1 cellular context compared by ENCODE assay signal in genomic region chr1:3796215-3797193, GRCh38.
A peak's percentile ranks its signal among the peaks of the same experiment; 100 is the strongest.
TF ChIP-seq lines count a peak whose summit lies in the region.

Gene LRRC47 (minus strand): TSS chr1:3796498. CDS start chr1:3796476, 22 bp downstream.

TF ChIP-seq in HepG2, 621 proteins besides CTCF, POLR2A, EP300 and RAD21 (continued from another document and continues in another):
- TF ChIP-seq GMEB1 (CRISPR knock-in tag; IDR thresholded peaks at IDR 0.05; ENCODE audit: borderline replicate concordance) = peak; percentile 73; the same call in 1 of the 2 replicates
- peak; percentile 62; the same call in 1 of the 2 replicates for TF ChIP-seq ZBTB38 (CRISPR knock-in tag; IDR thresholded peaks at IDR 0.05)
- TF ChIP-seq PRDM4 (CRISPR knock-in tag; IDR thresholded peaks at IDR 0.05; ENCODE audit: borderline replicate concordance) = no peak
- no peak for TF ChIP-seq ZNF460 (CRISPR knock-in tag; IDR thresholded peaks at IDR 0.05; ENCODE audit: borderline replicate concordance)
- TF ChIP-seq HDAC2 (CRISPR knock-in tag; IDR thresholded peaks at IDR 0.05) = peak; percentile 81
- TF ChIP-seq ZNF737 (CRISPR knock-in tag; IDR thresholded peaks at IDR 0.05; ENCODE audit: borderline replicate concordance) = no peak
- peak; percentile 72 for TF ChIP-seq HCFC1 (IDR thresholded peaks at IDR 0.05; ENCODE audit: low read depth, low read length)
- TF ChIP-seq ZBTB26 (CRISPR knock-in tag; IDR thresholded peaks at IDR 0.05; ENCODE audit: borderline replicate concordance) = no peak
- peak; percentile 88 for TF ChIP-seq KDM5A (IDR thresholded peaks at IDR 0.05; ENCODE audit: borderline replicate concordance, low read length)
- 0 out of 2 replicates have a peak, but pooled peaks have one; percentile 13 for TF ChIP-seq NR2F2 (IDR thresholded peaks at IDR 0.05; ENCODE audit: borderline replicate concordance, low read depth)
- no peak; the same call in 1 of the 2 replicates for TF ChIP-seq ZBTB10 (CRISPR knock-in tag; IDR thresholded peaks at IDR 0.05; ENCODE audit: borderline replicate concordance)
- no peak for TF ChIP-seq ZNF333 (CRISPR knock-in tag; IDR thresholded peaks at IDR 0.05; ENCODE audit: borderline replicate concordance)
- TF ChIP-seq ZSCAN9 (CRISPR knock-in tag; IDR thresholded peaks at IDR 0.05; ENCODE audit: borderline replicate concordance) = no peak
- no peak for TF ChIP-seq ZNF674 (CRISPR knock-in tag; IDR thresholded peaks at IDR 0.05; ENCODE audit: low read depth)
- TF ChIP-seq GATAD2A (CRISPR knock-in tag; IDR thresholded peaks at IDR 0.05) = peak; percentile 44; the same call in 1 of the 2 replicates
- TF ChIP-seq ZNF44 (CRISPR knock-in tag; IDR thresholded peaks at IDR 0.05) = no peak
- no peak; the same call in 1 of the 2 replicates for TF ChIP-seq BRCA1 (CRISPR knock-in tag; IDR thresholded peaks at IDR 0.05)
- TF ChIP-seq REPIN1 (CRISPR knock-in tag; IDR thresholded peaks at IDR 0.05; ENCODE audit: borderline replicate concordance, low read depth) = no peak; the same call in 1 of the 2 replicates
- TF ChIP-seq TP53 (CRISPR knock-in tag; conservative IDR thresholded peaks at IDR 0.05) = no peak
- TF ChIP-seq ASH2L (IDR thresholded peaks at IDR 0.05; ENCODE audit: insufficient read length, low read depth, low read length) = peak; percentile 83
- TF ChIP-seq ZNF639 (CRISPR knock-in tag; conservative IDR thresholded peaks at IDR 0.05) = 0 out of 2 replicates have a peak, but pooled peaks have one; percentile 58
- TF ChIP-seq ZNF607 (CRISPR knock-in tag; IDR thresholded peaks at IDR 0.05; ENCODE audit: borderline replicate concordance) = peak; percentile 85; the same call in 1 of the 2 replicates
- TF ChIP-seq EHMT2 (IDR thresholded peaks at IDR 0.05; ENCODE audit: borderline replicate concordance, low read depth, low read length) = no peak; the same call in 1 of the 2 replicates
- TF ChIP-seq ATF7-NPFF (CRISPR knock-in tag; IDR thresholded peaks at IDR 0.05; ENCODE audit: low read depth) = no peak
- no peak for TF ChIP-seq TCF12 (IDR thresholded peaks at IDR 0.05)
- TF ChIP-seq TCF12 (CRISPR knock-in tag; IDR thresholded peaks at IDR 0.05) = no peak
- peak; percentile 87; the same call in 1 of the 2 replicates for TF ChIP-seq SAFB2 (CRISPR knock-in tag; IDR thresholded peaks at IDR 0.05; ENCODE audit: borderline replicate concordance, low read depth)
- peak; percentile 87; the same call in 1 of the 2 replicates for TF ChIP-seq ZNF83 (CRISPR knock-in tag; IDR thresholded peaks at IDR 0.05; ENCODE audit: borderline replicate concordance)
- TF ChIP-seq RNF2 (conservative IDR thresholded peaks at IDR 0.05; ENCODE audit: low read depth) = no peak
- TF ChIP-seq ZNF230 (CRISPR knock-in tag; IDR thresholded peaks at IDR 0.05) = no peak; the same call in 1 of the 2 replicates
- peak; percentile 75 for TF ChIP-seq ZNF687 (CRISPR knock-in tag; IDR thresholded peaks at IDR 0.05)
- no peak for TF ChIP-seq ZNF101 (CRISPR knock-in tag; IDR thresholded peaks at IDR 0.05; ENCODE audit: borderline replicate concordance, low read depth)
- no peak for TF ChIP-seq ZNF570 (CRISPR knock-in tag; IDR thresholded peaks at IDR 0.05; ENCODE audit: borderline replicate concordance)
- TF ChIP-seq HNF4G (IDR thresholded peaks at IDR 0.05; ENCODE audit: borderline replicate concordance, low read depth, low read length) = 0 out of 2 replicates have a peak, but pooled peaks have one; percentile 7
- no peak; the same call in 1 of the 2 replicates for TF ChIP-seq HNF4G (CRISPR knock-in tag; IDR thresholded peaks at IDR 0.05; ENCODE audit: borderline replicate concordance, low read depth)
- peak; percentile 85 for TF ChIP-seq IRF2 (CRISPR knock-in tag; IDR thresholded peaks at IDR 0.05)
- TF ChIP-seq SIX4 (CRISPR knock-in tag; IDR thresholded peaks at IDR 0.05) = 0 out of 2 replicates have a peak, but pooled peaks have one; percentile 18
- no peak for TF ChIP-seq CEBPG (CRISPR knock-in tag; IDR thresholded peaks at IDR 0.05)
- no peak for TF ChIP-seq ZNF337 (CRISPR knock-in tag; IDR thresholded peaks at IDR 0.05; ENCODE audit: borderline replicate concordance, low read depth)
- TF ChIP-seq CCDC6 (CRISPR knock-in tag; IDR thresholded peaks at IDR 0.05) = peak; percentile 20; the same call in 1 of the 2 replicates
- TF ChIP-seq SOX6 (IDR thresholded peaks at IDR 0.05) = no peak
- TF ChIP-seq SOX6 (CRISPR knock-in tag; IDR thresholded peaks at IDR 0.05) = no peak
- TF ChIP-seq MIER2 (CRISPR knock-in tag; IDR thresholded peaks at IDR 0.05) = no peak
- no peak for TF ChIP-seq SNAPC5 (CRISPR knock-in tag; IDR thresholded peaks at IDR 0.05; ENCODE audit: borderline replicate concordance)
- TF ChIP-seq ZNF556 (CRISPR knock-in tag; IDR thresholded peaks at IDR 0.05; ENCODE audit: borderline replicate concordance) = 0 out of 2 replicates have a peak, but pooled peaks have one; percentile 34
- peak; percentile 93; the same call in 1 of the 2 replicates for TF ChIP-seq KLF12 (CRISPR knock-in tag; IDR thresholded peaks at IDR 0.05; ENCODE audit: borderline replicate concordance)
- no peak for TF ChIP-seq FLYWCH1 (CRISPR knock-in tag; IDR thresholded peaks at IDR 0.05)
- peak; percentile 67; the same call in 1 of the 2 replicates for TF ChIP-seq ARNT2 (CRISPR knock-in tag; IDR thresholded peaks at IDR 0.05; ENCODE audit: low read depth)
- TF ChIP-seq NR3C1 (CRISPR knock-in tag; IDR thresholded peaks at IDR 0.05) = no peak
- no peak for TF ChIP-seq ZNF121 (CRISPR knock-in tag; IDR thresholded peaks at IDR 0.05)
- TF ChIP-seq STAG1 (CRISPR knock-in tag; IDR thresholded peaks at IDR 0.05) = no peak
- no peak for TF ChIP-seq FOXJ3 (CRISPR knock-in tag; IDR thresholded peaks at IDR 0.05; ENCODE audit: borderline replicate concordance)
- peak; percentile 70 for TF ChIP-seq HNRNPK (IDR thresholded peaks at IDR 0.05; ENCODE audit: low read depth, low read length, poor library complexity, severe bottlenecking)
- TF ChIP-seq ZNF574 (CRISPR knock-in tag; IDR thresholded peaks at IDR 0.05) = peak; percentile 100
